In genomic region chr16:89534147-89534788, GRCh38 we compare ENCODE assay signal across 8 cellular contexts. TPM values are rescaled to one million over a fixed set of nuclear protein-coding genes. Genes with fewer than 3 reads are reported as not detected.
DNase-seq lines count a peak whose midpoint lies in the region; ATAC-seq, FAIRE-seq and TF ChIP-seq lines count a peak whose summit lies in the region.

No MANE protein-coding gene starts in this region.

- POLR2A ChIA-PET in OCI-LY7 (lab: Charles Lee): no interaction called here
- POLR2A ChIA-PET in GM12878 (lab: Charles Lee): interaction anchor here (0.6 to 1.0 kb wide), 2 partner anchors 11 to 24 kb away, joined by 3 read pairs; no protein-coding TSS in a partner anchor
- POLR2A ChIA-PET in PC-3 (lab: Charles Lee; ENCODE audit: unreplicated experiment): no interaction called here

- DNase-seq in Ammon's horn (ENCODE audit: low spot score) (peak; percentile 77), OCI-LY7 (ENCODE audit: low spot score) (peak; percentile 56), GM12878 (ENCODE audit: low read depth, low spot score) (no peak), lung microvascular endothelial cell (ENCODE audit: low read depth in 2 of 2) (peak; percentile 34 to 51), PC-3 (no peak), GM12892 (ENCODE audit: insufficient read length) (no peak), left colon (no peak)

- H3K79me2 ChIP-seq in OCI-LY7 (ENCODE audit: insufficient read depth, low read depth, low read length) (no peaks in the 10 kb centered on the region), GM12878 (ENCODE audit: control insufficient read depth, insufficient read depth, low read length) (no peaks in the 10 kb centered on the region), PC-3 (ENCODE audit: low read length) (no peaks in the 10 kb centered on the region)

- SMC1A ChIA-PET in GM12878 (lab: Charles Lee; ENCODE audit: uncharacterized antibody, unreplicated experiment): no interaction called here

- no peaks in the 10 kb centered on the region for H3F3A ChIP-seq in PC-3 (ENCODE audit: low read length, unreplicated experiment)

- in situ Hi-C loops in GM12878 (cut with MboI): no loop called here

- no peak overlapping the region for H3K9ac ChIP-seq in GM12878 (ENCODE audit: control insufficient read depth, insufficient read depth, low read length)
- no peak overlapping the region for H3K9ac ChIP-seq in PC-3 (ENCODE audit: low read length)

- no peak for TF ChIP-seq POLR2A in GM12878 (IDR thresholded peaks at IDR 0.05; ENCODE audit: low read depth, low read length)
- no peak for TF ChIP-seq POLR2A in GM12892 (IDR thresholded peaks at IDR 0.05; ENCODE audit: low read depth, low read length)

- no peak for TF ChIP-seq EP300 in GM12878 (IDR thresholded peaks at IDR 0.05; ENCODE audit: borderline replicate concordance in 1 of 2, control insufficient read depth in 1 of 2, low read depth in 2 of 2, low read length in 2 of 2)

- H3K4me3 ChIP-seq in OCI-LY7 (ENCODE audit: low read depth, low read length, poor library complexity, severe bottlenecking) (no peak overlapping the region), GM12878 (no peak overlapping the region), PC-3 (ENCODE audit: low read length) (no peak overlapping the region)

- H3K4me1 ChIP-seq in OCI-LY7 (ENCODE audit: insufficient read depth, low read length, poor library complexity, severe bottlenecking) (peaks cover 12% of the 10 kb centered on the region), GM12878 (ENCODE audit: control insufficient read depth, insufficient read depth, low read length) (no peaks in the 10 kb centered on the region; the same call in 1 of the 2 replicates), PC-3 (ENCODE audit: insufficient read depth, low read length) (no peaks in the 10 kb centered on the region)

- intact Hi-C loops in OCI-LY7 (cut with micrococcal nuclease; ENCODE audit: unreplicated experiment): no loop called here
- intact Hi-C loops in GM12878 (cut with micrococcal nuclease; ENCODE audit: unreplicated experiment): no loop called here
- intact Hi-C loops in PC-3 (cut with micrococcal nuclease): no loop called here
- intact Hi-C loops in left colon (cut with DNase I, micrococcal nuclease): no loop called here

- no peaks in the 10 kb centered on the region for H3K9me2 ChIP-seq in OCI-LY7 (ENCODE audit: insufficient read depth, low read length)
- H3K9me2 ChIP-seq in PC-3 (replicated peaks; ENCODE audit: low read length): no peaks in the 10 kb centered on the region

- H3K36me3 ChIP-seq in OCI-LY7 (ENCODE audit: insufficient read depth, low read length) (peaks cover 78% of the 10 kb centered on the region), GM12878 (ENCODE audit: control insufficient read depth in 2 of 2, insufficient read depth in 2 of 2, low read length in 1 of 2) (peaks cover 14 to 29% of the 10 kb centered on the region in 2 experiments), PC-3 (ENCODE audit: low read depth, low read length) (peaks cover 8% of the 10 kb centered on the region; the same call in 1 of the 2 replicates)

- no peak for ATAC-seq in GM12878
- no peak for ATAC-seq in PC-3
- ATAC-seq in HG03108 (IDR thresholded peaks at IDR 0.05; ENCODE audit: unreplicated experiment): no peak
- no peak for ATAC-seq in left colon

- BruUV-seq in OCI-LY7 (replicated peaks; lab: Mats Ljungman, UMichigan): no TSS peak
- BruUV-seq in GM12878 (replicated peaks; lab: Mats Ljungman, UMichigan): no TSS peak
- BruUV-seq in PC-3 (replicated peaks; lab: Mats Ljungman, UMichigan): no TSS peak

- H3K9me3 ChIP-seq in OCI-LY7 (ENCODE audit: low read length) (no peaks in the 10 kb centered on the region), GM12878 (replicated peaks; ENCODE audit: control insufficient read depth, insufficient read depth, low read length) (no peaks in the 10 kb centered on the region), PC-3 (ENCODE audit: low read length) (no peaks in the 10 kb centered on the region)

- H3K27me3 ChIP-seq in GM12878 (replicated peaks in 1 of 2; ENCODE audit: control insufficient read depth in 2 of 2, insufficient read depth in 2 of 2, low read length in 1 of 2) (no peaks in the 10 kb centered on the region), PC-3 (ENCODE audit: low read length) (no peaks in the 10 kb centered on the region)

- H4K20me1 ChIP-seq in OCI-LY7 (ENCODE audit: insufficient read depth, low read length) (no peaks in the 10 kb centered on the region), GM12878 (ENCODE audit: control insufficient read depth, insufficient read depth) (no peaks in the 10 kb centered on the region), PC-3 (ENCODE audit: low read length) (no peaks in the 10 kb centered on the region)

- no peak overlapping the region for H2AFZ ChIP-seq in OCI-LY7 (ENCODE audit: low read length)
- H2AFZ ChIP-seq in GM12878 (ENCODE audit: control insufficient read depth, low read depth, low read length): peak overlapping the region; percentile 34; the same call in 1 of the 2 replicates
- no peak overlapping the region for H2AFZ ChIP-seq in PC-3 (ENCODE audit: low read length)

- CTCF ChIA-PET in OCI-LY7 (lab: Charles Lee; ENCODE audit: unreplicated experiment) (no interaction called here), GM12878 (lab: Yijun Ruan, JAX) (no interaction called here), PC-3 (lab: Charles Lee) (no interaction called here)

- H3K27ac ChIP-seq in OCI-LY7 (ENCODE audit: low read depth, low read length, poor library complexity, severe bottlenecking) (peak overlapping the region; percentile 52), GM12878 (ENCODE audit: control insufficient read depth, insufficient read depth) (no peak overlapping the region), PC-3 (ENCODE audit: low read length) (no peak overlapping the region)

- RAD21 ChIA-PET in GM12878 (lab: Charles Lee; ENCODE audit: unreplicated experiment): no interaction called here

- TF ChIP-seq CTCF in OCI-LY7 (conservative IDR thresholded peaks at IDR 0.05; ENCODE audit: low read length) (no peak), GM12878 (IDR thresholded peaks at IDR 0.05 in 2 of 3, conservative IDR thresholded peaks at IDR 0.05 in 1 of 3; ENCODE audit: control insufficient read depth in 2 of 3, extremely low read depth in 1 of 3, insufficient read depth in 1 of 3, low read depth in 3 of 3, low read length in 3 of 3) (no peak), PC-3 (conservative IDR thresholded peaks at IDR 0.05; ENCODE audit: low read depth, low read length) (no peak)

- TF ChIP-seq RAD21 in GM12878 (IDR thresholded peaks at IDR 0.05; ENCODE audit: insufficient read depth, low read depth, low read length): no peak

- FAIRE-seq in GM12878 (lab: Jason Lieb, UNC) (no peak), GM12892 (lab: Jason Lieb, UNC) (no peak)

- 48% methylated on average over 12 of the region's 12 CpGs for WGBS in GM12878 (ENCODE audit: insufficient coverage, insufficient replicate concordance, low lambda C conversion rate, missing lambda C conversion rate)

- H3K4me2 ChIP-seq in OCI-LY7 (ENCODE audit: low read length) (peak overlapping the region; percentile 13; the same call in 1 of the 2 replicates), GM12878 (ENCODE audit: control insufficient read depth, insufficient read depth) (no peak overlapping the region), PC-3 (ENCODE audit: low read length) (no peak overlapping the region)

RNA-seq across cellular contexts. Expression of gene SPG7, which starts 26.1 kb away (rescaled TPM):
- total RNA-seq in OCI-LY7 (2014; rRNA removed; shearing (Covaris generic)): 77.6 and 92.7 TPM in 2 replicates
- 106 and 121 TPM in 2 replicates for total RNA-seq in OCI-LY7 (2022)
- 353 and 388 TPM in 2 replicates for total RNA-seq in GM12878 (2013; cell fraction: nucleolus; rRNA removed)
- 75.9 and 80.1 TPM in 2 replicates for total RNA-seq in GM12878 (2014; rRNA removed)
- 36.9 and 40.0 TPM in 2 replicates for total RNA-seq in GM12878 (2014; rRNA removed; fragmentation: Illumina TruSeq; extraction: Trizol)
- 60.5 and 74.5 TPM in 2 replicates for total RNA-seq in GM12878 (2021)
- 35.8 TPM for polyA plus RNA-seq in GM12878 (2011; ENCODE audit: low read depth)
- polyA plus RNA-seq in GM12878 (2011; rRNA removed): 24.5 and 31.9 TPM in 2 replicates
- 27.0 and 33.4 TPM in 2 replicates for polyA plus RNA-seq in GM12878 (2011; cell fraction: cytosol; rRNA removed)
- 194 and 227 TPM in 2 replicates for polyA plus RNA-seq in GM12878 (2011; cell fraction: nucleus; rRNA removed)
- 64.1 and 75.1 TPM in 2 replicates for polyA plus RNA-seq in GM12878 (2012)
- 23.1 and 36.7 TPM in 2 replicates for polyA plus RNA-seq in GM12878 (2014; fragmentation: Illumina TruSeq; extraction: Trizol)
- polyA plus RNA-seq in GM12878 (2014; fragmentation: Nextera tagmentation; extraction: Ambion mirVana): 1 to 10 TPM; 5.9 to 9.8 TPM
- 75.4 and 93.5 TPM in 2 replicates for polyA plus RNA-seq in GM12878 (2014; rRNA removed)
- polyA plus RNA-seq in GM12878 (2016; fragmentation: Nextera tagmentation; extraction: Ambion mirVana): 10 to 100 TPM; 65.0 to 68.7 TPM
- 29.0 and 43.9 TPM in 2 replicates for polyA minus RNA-seq in GM12878 (2011; rRNA and poly(A)+ RNA removed)
- polyA minus RNA-seq in GM12878 (2011; cell fraction: cytosol; rRNA and poly(A)+ RNA removed): 15.8 and 17.2 TPM in 2 replicates
- 44.0 and 73.8 TPM in 2 replicates for polyA minus RNA-seq in GM12878 (2011; cell fraction: nucleus; rRNA and poly(A)+ RNA removed)
- total RNA-seq in lung microvascular endothelial cell: 75.8 and 94.6 TPM in 2 replicates
- total RNA-seq in PC-3 (2014; rRNA removed): 94.3 and 106 TPM in 2 replicates
- polyA plus RNA-seq in GM12892 (2012; ENCODE audit: missing spikeins): 80.0 TPM
- total RNA-seq in left colon: 100 to 1,000 TPM; 106 to 146 TPM

RNA-seq across cellular contexts. Expression of gene RPL13, which starts 26.2 kb away (rescaled TPM):
- 7,440 and 9,791 TPM in 2 replicates for total RNA-seq in OCI-LY7 (2014; rRNA removed; shearing (Covaris generic))
- total RNA-seq in OCI-LY7 (2022) (2,903 and 2,928 TPM in 2 replicates), GM12878 (2014; rRNA removed) (7,892 and 9,428 TPM in 2 replicates), GM12878 (2014; rRNA removed; fragmentation: Illumina TruSeq; extraction: Trizol) (2,108 and 2,400 TPM in 2 replicates), GM12878 (2021) (4,034 and 4,132 TPM in 2 replicates), lung microvascular endothelial cell (2,557 and 4,242 TPM in 2 replicates), PC-3 (2014; rRNA removed) (3,236 and 3,323 TPM in 2 replicates), left colon (1,000 to 10,000 TPM; 1,613 to 1,684 TPM)
- 555 and 566 TPM in 2 replicates for total RNA-seq in GM12878 (2013; cell fraction: nucleolus; rRNA removed)
- 2,666 TPM for polyA plus RNA-seq in GM12878 (2011; ENCODE audit: low read depth)
- polyA plus RNA-seq in GM12878 (2011; rRNA removed) (1,025 and 2,315 TPM in 2 replicates), GM12878 (2014; fragmentation: Illumina TruSeq; extraction: Trizol) (872 and 1,693 TPM in 2 replicates), GM12878 (2014; fragmentation: Nextera tagmentation; extraction: Ambion mirVana) (1,000 to 10,000 TPM in 1 of 2 experiments, 100 to 1,000 TPM in 1; 386 to 1,247 TPM), GM12878 (2014; rRNA removed) (6,764 and 8,907 TPM in 2 replicates), GM12878 (2016; fragmentation: Nextera tagmentation; extraction: Ambion mirVana) (1,000 to 10,000 TPM; 2,572 to 2,650 TPM)
- 3,460 and 6,315 TPM in 2 replicates for polyA plus RNA-seq in GM12878 (2011; cell fraction: cytosol; rRNA removed)
- polyA plus RNA-seq in GM12878 (2011; cell fraction: nucleus; rRNA removed): 1,880 and 1,959 TPM in 2 replicates
- polyA plus RNA-seq in GM12878 (2012): 4,925 and 6,484 TPM in 2 replicates
- 392 and 1,069 TPM in 2 replicates for polyA minus RNA-seq in GM12878 (2011; rRNA and poly(A)+ RNA removed)
- polyA minus RNA-seq in GM12878 (2011; cell fraction: cytosol; rRNA and poly(A)+ RNA removed): 929 and 1,175 TPM in 2 replicates
- polyA minus RNA-seq in GM12878 (2011; cell fraction: nucleus; rRNA and poly(A)+ RNA removed): 344 and 499 TPM in 2 replicates
- 4,006 TPM for polyA plus RNA-seq in GM12892 (2012; ENCODE audit: missing spikeins)

RNA-seq across cellular contexts. Expression of gene CPNE7, which starts 41.3 kb away (rescaled TPM):
- 0.33 TPM in 1 of 2 replicates, not detected in the other for total RNA-seq in OCI-LY7 (2014; rRNA removed; shearing (Covaris generic))
- 0.83 TPM in 1 of 2 replicates, not detected in the other for total RNA-seq in OCI-LY7 (2022)
- 55.5 and 58.7 TPM in 2 replicates for total RNA-seq in GM12878 (2013; cell fraction: nucleolus; rRNA removed)
- 22.5 and 23.4 TPM in 2 replicates for total RNA-seq in GM12878 (2014; rRNA removed)
- 13.1 and 13.5 TPM in 2 replicates for total RNA-seq in GM12878 (2014; rRNA removed; fragmentation: Illumina TruSeq; extraction: Trizol)
- 39.6 and 46.9 TPM in 2 replicates for total RNA-seq in GM12878 (2021)
- polyA plus RNA-seq in GM12878 (2011; ENCODE audit: low read depth): 2.9 TPM
- 6.1 and 7.4 TPM in 2 replicates for polyA plus RNA-seq in GM12878 (2011; rRNA removed)
- 5.6 and 10.3 TPM in 2 replicates for polyA plus RNA-seq in GM12878 (2011; cell fraction: cytosol; rRNA removed)
- polyA plus RNA-seq in GM12878 (2011; cell fraction: nucleus; rRNA removed): 210 and 211 TPM in 2 replicates
- polyA plus RNA-seq in GM12878 (2012): 8.5 and 9.2 TPM in 2 replicates
- polyA plus RNA-seq in GM12878 (2014; fragmentation: Illumina TruSeq; extraction: Trizol): 16.5 and 17.5 TPM in 2 replicates
- polyA plus RNA-seq in GM12878 (2014; fragmentation: Nextera tagmentation; extraction: Ambion mirVana): 1 to 10 TPM in 1 of 2 experiments, under 1 TPM in 1; 0.29 to 1.1 TPM
- polyA plus RNA-seq in GM12878 (2014; rRNA removed): 39.7 and 49.2 TPM in 2 replicates
- polyA plus RNA-seq in GM12878 (2016; fragmentation: Nextera tagmentation; extraction: Ambion mirVana): 10 to 100 TPM; 17.6 to 19.7 TPM
- polyA minus RNA-seq in GM12878 (2011; rRNA and poly(A)+ RNA removed): 1.2 and 1.4 TPM in 2 replicates
- 3.2 TPM in 1 of 2 replicates, not detected in the other for polyA minus RNA-seq in GM12878 (2011; cell fraction: cytosol; rRNA and poly(A)+ RNA removed)
- polyA minus RNA-seq in GM12878 (2011; cell fraction: nucleus; rRNA and poly(A)+ RNA removed): 5.8 and 6.4 TPM in 2 replicates
- total RNA-seq in lung microvascular endothelial cell: 1.2 and 3.5 TPM in 2 replicates
- total RNA-seq in PC-3 (2014; rRNA removed): 29.7 and 49.2 TPM in 2 replicates
- polyA plus RNA-seq in GM12892 (2012; ENCODE audit: missing spikeins): 51.5 TPM
- total RNA-seq in left colon: under 1 TPM; 0.73 to 0.92 TPM

RNA-seq across cellular contexts. Expression of gene ANKRD11, which starts 43.9 kb away (rescaled TPM):
- total RNA-seq in OCI-LY7 (2014; rRNA removed; shearing (Covaris generic)): 87.0 and 89.1 TPM in 2 replicates
- 247 and 251 TPM in 2 replicates for total RNA-seq in OCI-LY7 (2022)
- total RNA-seq in GM12878 (2013; cell fraction: nucleolus; rRNA removed): 326 and 358 TPM in 2 replicates
- total RNA-seq in GM12878 (2014; rRNA removed): 30.3 and 34.7 TPM in 2 replicates
- 26.2 and 26.3 TPM in 2 replicates for total RNA-seq in GM12878 (2014; rRNA removed; fragmentation: Illumina TruSeq; extraction: Trizol)
- 103 and 106 TPM in 2 replicates for total RNA-seq in GM12878 (2021)
- 26.1 TPM for polyA plus RNA-seq in GM12878 (2011; ENCODE audit: low read depth)
- polyA plus RNA-seq in GM12878 (2011; rRNA removed): 25.8 and 28.4 TPM in 2 replicates
- polyA plus RNA-seq in GM12878 (2011; cell fraction: cytosol; rRNA removed): 30.6 and 37.2 TPM in 2 replicates
- polyA plus RNA-seq in GM12878 (2011; cell fraction: nucleus; rRNA removed): 127 and 191 TPM in 2 replicates
- polyA plus RNA-seq in GM12878 (2012): 64.4 and 70.9 TPM in 2 replicates
- 23.9 and 35.9 TPM in 2 replicates for polyA plus RNA-seq in GM12878 (2014; fragmentation: Illumina TruSeq; extraction: Trizol)
- polyA plus RNA-seq in GM12878 (2014; fragmentation: Nextera tagmentation; extraction: Ambion mirVana): 1 to 10 TPM; 5.1 to 8.7 TPM
- polyA plus RNA-seq in GM12878 (2014; rRNA removed): 80.1 and 85.5 TPM in 2 replicates
- 10 to 100 TPM; 18.2 to 18.6 TPM for polyA plus RNA-seq in GM12878 (2016; fragmentation: Nextera tagmentation; extraction: Ambion mirVana)
- 24.9 and 46.7 TPM in 2 replicates for polyA minus RNA-seq in GM12878 (2011; rRNA and poly(A)+ RNA removed)
- polyA minus RNA-seq in GM12878 (2011; cell fraction: cytosol; rRNA and poly(A)+ RNA removed): 22.9 and 24.1 TPM in 2 replicates
- polyA minus RNA-seq in GM12878 (2011; cell fraction: nucleus; rRNA and poly(A)+ RNA removed): 31.7 and 60.0 TPM in 2 replicates
- total RNA-seq in lung microvascular endothelial cell: 31.6 and 31.9 TPM in 2 replicates
- 65.0 and 92.6 TPM in 2 replicates for total RNA-seq in PC-3 (2014; rRNA removed)
- polyA plus RNA-seq in GM12892 (2012; ENCODE audit: missing spikeins): 48.7 TPM
- total RNA-seq in left colon: 100 to 1,000 TPM in 1 of 2 donors, 10 to 100 TPM in 1; 82.5 to 135 TPM

Comparison
In these comparisons a context has a peak if more than half of its experiments do, and no peak if none do; other contexts are left out.
1. DNase-seq: peak in Ammon's horn (single experiment), OCI-LY7 (single experiment) and lung microvascular endothelial cell (2 of 2); none in GM12878 (single experiment), PC-3 (single experiment), GM12892 (single experiment) and left colon (0 of 2).